ENCODE assay signal across 28 cellular contexts in genomic region chr5:111478898-111479297, GRCh38.
"Had no signal": no experiment of that assay in that cellular context is flagged by ENCODE, and none has a peak within 500 bp of the region (broad histone marks: within the 10 kb centered on the region; RNA-seq: fewer than 3 reads in every experiment).

No MANE protein-coding gene starts in this region.

- H3K27ac ChIP-seq: colonic mucosa, epithelial cell of prostate, esophagus squamous epithelium, gastrocnemius medialis, heart right ventricle, left lung, lower lobe of right lung had no signal

- FAIRE-seq: islet of Langerhans, keratinocyte had no signal

- H3K27ac Mint-ChIP-seq: dendritic cell treated with granulocyte-macrophage colony-stimulating factor and Interleukin-4, amounts not matched to agents 40 ng/mL and 50 ng/mL, for 4 days; endodermal cell; mesothelial cell of epicardium; naive B cell had no signal

- ATAC-seq: effector memory CD8-positive, alpha-beta T cell; esophagus mucosa; gastrocnemius medialis; heart right ventricle; left colon; left lung; left ventricle myocardium superior; lower lobe of right lung; mucosa of descending colon had no signal

- H3K36me3 ChIP-seq: colonic mucosa, esophagus squamous epithelium, gastrocnemius medialis, heart right ventricle, left lung, lower lobe of right lung had no signal

- H3K4me1 ChIP-seq: colonic mucosa, esophagus squamous epithelium, gastrocnemius medialis, heart right ventricle, left lung, lower lobe of right lung had no signal

- H3K4me3 Mint-ChIP-seq: dendritic cell treated with granulocyte-macrophage colony-stimulating factor and Interleukin-4, amounts not matched to agents 40 ng/mL and 50 ng/mL, for 4 days; effector memory CD8-positive, alpha-beta T cell; endodermal cell; mesothelial cell of epicardium; naive B cell had no signal

- H3K4me1 Mint-ChIP-seq: endodermal cell, mesothelial cell of epicardium, naive B cell had no signal

- H3K27me3 Mint-ChIP-seq: effector memory CD8-positive, alpha-beta T cell had no signal

- H3K9me3 Mint-ChIP-seq: dendritic cell treated with granulocyte-macrophage colony-stimulating factor and Interleukin-4, amounts not matched to agents 40 ng/mL and 50 ng/mL, for 4 days; effector memory CD8-positive, alpha-beta T cell; endodermal cell; mesothelial cell of epicardium; naive B cell had no signal

- DNase-seq: colonic mucosa; cortex of kidney; effector CD8-positive, alpha-beta T cell; effector memory CD8-positive, alpha-beta T cell; endodermal cell; erythroblast; esophagus squamous epithelium; foreskin fibroblast; foreskin melanocyte; gastrocnemius medialis; glutamatergic neuron; head of caudate nucleus; heart right ventricle; hippocampal formation; kidney glomerular epithelial cell; left colon; left lung; left ventricle myocardium superior; lower lobe of right lung; mesenchymal stem cell; mucosa of descending colon; naive B cell had no signal

- H3K9me3 ChIP-seq: colonic mucosa, esophagus squamous epithelium, gastrocnemius medialis, heart right ventricle, left lung, lower lobe of right lung, mucosa of descending colon had no signal

- H3K4me3 ChIP-seq: colonic mucosa, esophagus squamous epithelium, gastrocnemius medialis, heart right ventricle, left lung, lower lobe of right lung, mucosa of descending colon had no signal

- H3K36me3 Mint-ChIP-seq: naive B cell had no signal
